18 cellular contexts compared by ENCODE assay signal in the genomic region with DNA sequence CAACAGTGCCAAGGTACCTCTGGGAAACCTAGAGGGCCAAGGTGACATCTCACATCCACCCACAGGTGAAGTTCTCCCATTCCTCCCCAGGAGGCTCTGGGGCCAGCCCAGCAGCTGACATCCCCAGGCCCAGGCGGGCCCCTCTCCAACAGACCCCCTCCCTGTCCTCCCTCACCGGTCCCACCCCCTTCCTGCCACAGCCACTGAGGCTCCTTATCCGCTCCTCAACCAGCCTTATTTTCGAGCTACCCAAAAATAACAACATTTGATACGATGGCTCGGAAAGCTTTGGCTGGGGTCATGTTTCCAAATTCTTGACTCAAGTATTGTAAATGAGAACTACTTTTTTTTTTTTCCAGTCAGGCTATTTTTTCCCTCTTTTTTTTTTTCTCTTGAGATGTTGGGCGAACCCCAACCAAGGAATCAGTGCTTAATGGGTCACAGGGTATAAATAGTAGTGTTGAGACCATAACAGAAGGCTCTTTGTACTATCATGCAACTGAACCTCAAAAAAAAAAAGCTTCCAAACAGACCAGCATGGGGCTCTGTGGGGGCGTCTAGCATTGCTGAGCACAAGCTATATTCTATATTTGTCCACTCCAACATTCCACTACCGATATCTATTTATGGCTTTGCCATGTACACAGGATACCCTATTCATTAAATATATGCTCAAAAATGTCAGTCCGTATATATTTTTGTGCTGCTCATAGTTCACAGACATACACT. TPM values are rescaled to one million over a fixed set of nuclear protein-coding genes. Genes with fewer than 3 reads are reported as not detected.
DNase-seq lines count a peak whose midpoint lies in the region; ATAC-seq and TF ChIP-seq lines count a peak whose summit lies in the region.
"Had no signal": no experiment of that assay in that cellular context is flagged by ENCODE, and none has a peak within 500 bp of the region (broad histone marks: within the 10 kb centered on the region; RNA-seq: fewer than 3 reads in every experiment).

No MANE protein-coding gene starts in this region.

- TF ChIP-seq CTCF in spleen (IDR thresholded peaks at IDR 0.05 in 8 of 11, conservative IDR thresholded peaks at IDR 0.05 in 3 of 11): no peak

- DNase-seq in NCI-H2171 treated with DMSO at 0.1 percent for 48 hours (lab: John Stamatoyannopoulos, UW) (peak; percentile 43), spleen (no peak), germinal center (ENCODE audit: low spot score) (no peak)
- DNase-seq in activated T-cell treated with anti-CD3 and anti-CD28 coated beads, Interleukin-2, amount 50 U/mL, for 1 hour: no peak
- no peak for DNase-seq in activated naive CD4-positive, alpha-beta T cell treated with anti-CD3 and anti-CD28 coated beads for 36 hours
- DNase-seq: activated naive CD4-positive, alpha-beta T cell; AML-193; Karpas-422; left colon; NCI-H1694; NCI-H526; nephron progenitor cell had no signal

- no peaks in the 10 kb centered on the region for H3K36me3 Mint-ChIP-seq in activated naive CD4-positive, alpha-beta T cell treated with anti-CD3 and anti-CD28 coated beads for 36 hours (ENCODE audit: low read depth)

- H3K27me3 ChIP-seq in duodenal mucosa (ENCODE audit: control insufficient read depth in 1 of 2, insufficient read depth in 2 of 2, low read length in 2 of 2) (no peaks in the 10 kb centered on the region), spleen (replicated peaks in 1 of 7) (no peaks in the 10 kb centered on the region)

- H3K27ac ChIP-seq in duodenal mucosa (ENCODE audit: low read depth, low read length) (peak overlapping the region; percentile 22), mesodermal cell (ENCODE audit: low read depth, low read length, severe bottlenecking) (peak overlapping the region; percentile 41), spleen (peak overlapping the region in 5 of 8 donors; percentile 1 to 45 (median 26))

- H3K4me3 Mint-ChIP-seq in activated naive CD4-positive, alpha-beta T cell treated with anti-CD3 and anti-CD28 coated beads for 36 hours: no peak overlapping the region
- H3K4me3 Mint-ChIP-seq: stimulated activated naive CD8-positive, alpha-beta T cell treated with anti-CD3 and anti-CD28 coated beads, Interleukin-15, Interleukin-2, amounts not matched to agents 100 ng/mL and 50 ng/mL, for 24 hours had no signal

- intact Hi-C loops in spleen (cut with DNase I; ENCODE audit: low total_unique reads): no loop called here
- intact Hi-C loops in activated naive CD4-positive, alpha-beta T cell treated with anti-CD3 and anti-CD28 coated beads for 36 hours (cut with micrococcal nuclease): no loop called here

- H3K9ac ChIP-seq in duodenal mucosa (ENCODE audit: low read depth in 1 of 2, low read length in 2 of 2): no peak overlapping the region

- no peak overlapping the region for H3K27ac Mint-ChIP-seq in activated naive CD4-positive, alpha-beta T cell treated with anti-CD3 and anti-CD28 coated beads for 36 hours
- H3K27ac Mint-ChIP-seq: nephron progenitor cell; stimulated activated naive CD8-positive, alpha-beta T cell treated with anti-CD3 and anti-CD28 coated beads, Interleukin-15, Interleukin-2, amounts not matched to agents 100 ng/mL and 50 ng/mL, for 24 hours had no signal

- peaks cover 0 to 3% of the 10 kb centered on the region in 2 donors for H3K4me1 ChIP-seq in duodenal mucosa (ENCODE audit: control insufficient read depth in 1 of 2, insufficient read depth in 2 of 2, low read length in 2 of 2)
- H3K4me1 ChIP-seq in mesodermal cell (ENCODE audit: control insufficient read depth, insufficient read depth, low read length, poor library complexity, severe bottlenecking): no peaks in the 10 kb centered on the region
- H3K4me1 ChIP-seq in spleen: peaks cover 0 to 14% (median 0%) of the 10 kb centered on the region in 6 donors
- H3K4me1 ChIP-seq: HAP-1 had no signal

- no peaks in the 10 kb centered on the region for H3K27me3 Mint-ChIP-seq in activated naive CD4-positive, alpha-beta T cell treated with anti-CD3 and anti-CD28 coated beads for 36 hours (ENCODE audit: low read depth)

- H3K4me3 ChIP-seq in duodenal mucosa (ENCODE audit: low read depth in 1 of 2, low read length in 2 of 2) (no peak overlapping the region), mesodermal cell (ENCODE audit: extremely low read depth, insufficient read depth, low read length, poor library complexity, severe bottlenecking) (no peak overlapping the region), spleen (no peak overlapping the region)
- H3K4me3 ChIP-seq: HAP-1, skin epidermis had no signal

- 84 to 90% methylated on average over 5 to 7 of the region's 10 CpGs for WGBS in mesodermal cell (ENCODE audit: insufficient coverage in 2 of 2), 2 experiments
- WGBS in spleen, 5 donors: 64 to 87% (median 78%) methylated on average over 10 of the region's 10 CpGs

- H3K4me1 Mint-ChIP-seq in activated naive CD4-positive, alpha-beta T cell treated with anti-CD3 and anti-CD28 coated beads for 36 hours (ENCODE audit: low read depth): no peaks in the 10 kb centered on the region

- H3K9me3 ChIP-seq in duodenal mucosa (ENCODE audit: control insufficient read depth in 1 of 2, low read length in 2 of 2) (no peaks in the 10 kb centered on the region), mesodermal cell (ENCODE audit: control insufficient read depth, low read length) (no peaks in the 10 kb centered on the region), spleen (no peaks in the 10 kb centered on the region)
- H3K9me3 ChIP-seq: HAP-1 had no signal

- H3K9me3 Mint-ChIP-seq in activated naive CD4-positive, alpha-beta T cell treated with anti-CD3 and anti-CD28 coated beads for 36 hours: no peaks in the 10 kb centered on the region
- H3K9me3 Mint-ChIP-seq: nephron progenitor cell; stimulated activated naive CD8-positive, alpha-beta T cell treated with anti-CD3 and anti-CD28 coated beads, Interleukin-15, Interleukin-2, amounts not matched to agents 100 ng/mL and 50 ng/mL, for 24 hours had no signal

- CTCF ChIA-PET in activated naive CD4-positive, alpha-beta T cell treated with anti-CD3 and anti-CD28 coated beads for 36 hours (lab: Charles Lee): interaction anchor here (0.7 to 1.0 kb wide), 2 partner anchors 429 to 505 kb away, joined by 3 read pairs; no protein-coding TSS in a partner anchor

- no peak for TF ChIP-seq POLR2A in spleen (IDR thresholded peaks at IDR 0.05)

- no peak for ATAC-seq in HG03196 (IDR thresholded peaks at IDR 0.05; ENCODE audit: unreplicated experiment)
- ATAC-seq: left colon had no signal

- no peaks in the 10 kb centered on the region for H3K36me3 ChIP-seq in duodenal mucosa (ENCODE audit: control insufficient read depth in 1 of 2, insufficient read depth in 2 of 2, low read length in 2 of 2)
- H3K36me3 ChIP-seq in mesodermal cell (ENCODE audit: control insufficient read depth, insufficient read depth, low read length): no peaks in the 10 kb centered on the region
- no peaks in the 10 kb centered on the region for H3K36me3 ChIP-seq in spleen
- H3K36me3 ChIP-seq: HAP-1 had no signal

RNA-seq across cellular contexts. Expression of a gene that starts 27.2 kb away (rescaled TPM):
- 122 TPM for polyA plus RNA-seq in mesodermal cell (2013, experiment 1 of 2)
- 99.9 TPM for polyA plus RNA-seq in mesodermal cell (2013, experiment 2 of 2)
- 100 to 1,000 TPM in 1 of 7 donors, 10 to 100 TPM in 6; 57.2 to 109 (median 63.5) TPM for total RNA-seq in spleen
- polyA plus RNA-seq in spleen: 10 to 100 TPM; 39.1 to 55.5 (median 48.8) TPM
- total RNA-seq in activated naive CD4-positive, alpha-beta T cell treated with anti-CD3 and anti-CD28 coated beads for 36 hours: 100 to 1,000 TPM in 1 of 2 experiments, 10 to 100 TPM in 1; 99.6 to 107 TPM
